Comparison of ENCODE assay signal across 20 cellular contexts in genomic region chr6:42394151-42394550, GRCh38. TPM values are rescaled to one million over a fixed set of nuclear protein-coding genes. Genes with fewer than 3 reads are reported as not detected.
DNase-seq lines count a peak whose midpoint lies in the region; ATAC-seq lines count a peak whose summit lies in the region.
"Had no signal": no experiment of that assay in that cellular context is flagged by ENCODE, and none has a peak within 500 bp of the region (broad histone marks: within the 10 kb centered on the region; RNA-seq: fewer than 3 reads in every experiment).

No MANE protein-coding gene starts in this region.

- intact Hi-C loops in posterior vena cava (cut with DNase I) = no loop called here

- no peak for ATAC-seq in T-helper 17 cell
- no peak for ATAC-seq in central memory CD8-positive, alpha-beta T cell (replicated peaks; ENCODE audit: extremely low read depth, poor library complexity, severe bottlenecking)
- ATAC-seq in HG02884 (IDR thresholded peaks at IDR 0.05; ENCODE audit: unreplicated experiment) = no peak
- ATAC-seq in HG03439 (IDR thresholded peaks at IDR 0.05; ENCODE audit: unreplicated experiment) = no peak
- ATAC-seq: gastrocnemius medialis; stimulated activated naive B cell treated with anti-CD40 and anti-IgM and Interleukin-4, amounts not matched to agents 10 μg/mL and 1 μg/mL and 100 μg/mL, for 72 hours had no signal

- H3K27ac Mint-ChIP-seq in T-helper 17 cell = peak overlapping the region; percentile 87
- peak overlapping the region; percentile 11 for H3K27ac Mint-ChIP-seq in central memory CD8-positive, alpha-beta T cell (ENCODE audit: low read depth)
- H3K27ac Mint-ChIP-seq: stimulated activated naive B cell treated with anti-CD40 and anti-IgM and Interleukin-4, amounts not matched to agents 10 μg/mL and 1 μg/mL and 100 μg/mL, for 72 hours; type B pancreatic cell had no signal

- H3K27me3 Mint-ChIP-seq in T-helper 17 cell = no peaks in the 10 kb centered on the region
- H3K27me3 Mint-ChIP-seq in central memory CD8-positive, alpha-beta T cell = no peaks in the 10 kb centered on the region
- H3K27me3 Mint-ChIP-seq: stimulated activated naive B cell treated with anti-CD40 and anti-IgM and Interleukin-4, amounts not matched to agents 10 μg/mL and 1 μg/mL and 100 μg/mL, for 72 hours; type B pancreatic cell had no signal

- H3K36me3 Mint-ChIP-seq in T-helper 17 cell (ENCODE audit: low read depth) = no peaks in the 10 kb centered on the region
- H3K36me3 Mint-ChIP-seq in central memory CD8-positive, alpha-beta T cell (ENCODE audit: insufficient read depth) = peaks cover 4% of the 10 kb centered on the region
- H3K36me3 Mint-ChIP-seq: stimulated activated naive B cell treated with anti-CD40 and anti-IgM and Interleukin-4, amounts not matched to agents 10 μg/mL and 1 μg/mL and 100 μg/mL, for 72 hours; type B pancreatic cell had no signal

- H3K9me3 Mint-ChIP-seq in central memory CD8-positive, alpha-beta T cell = no peaks in the 10 kb centered on the region
- H3K9me3 Mint-ChIP-seq: stimulated activated naive B cell treated with anti-CD40 and anti-IgM and Interleukin-4, amounts not matched to agents 10 μg/mL and 1 μg/mL and 100 μg/mL, for 72 hours; type B pancreatic cell had no signal

- peak; percentile 10 for DNase-seq in activated T-cell treated with anti-CD3 and anti-CD28 coated beads, Interleukin-2, amount 50 U/mL, for 1 hour
- DNase-seq in activated T-cell treated with anti-CD3 and anti-CD28 coated beads for 4 hours = no peak
- DNase-seq in T-helper 17 cell = no peak
- no peak for DNase-seq in central memory CD8-positive, alpha-beta T cell (ENCODE audit: low spot score in 2 of 2)
- DNase-seq in stimulated activated CD8-positive, alpha-beta memory T cell treated with anti-CD3 and anti-CD28 coated beads, Interleukin-4, amount 100 ng/mL, for 48 hours = peak; percentile 27
- DNase-seq in posterior vena cava (ENCODE audit: low spot score) = no peak
- DNase-seq: ACHN; dermis blood vessel endothelial cell; DND-41; gastrocnemius medialis; left cardiac atrium; midbrain; NCI-H526 treated with DMSO at 0.1 percent for 48 hours; retina; stimulated activated CD4-positive, alpha-beta T cell treated with anti-CD3 and anti-CD28 coated beads, Interleukin-12 subunit alpha, Interleukin-12 subunit beta, amount 100 ng/mL, for 4 hours; stimulated activated naive B cell treated with anti-CD40 and anti-IgM and Interleukin-4, amounts not matched to agents 10 μg/mL and 1 μg/mL and 100 μg/mL, for 72 hours had no signal

- no peaks in the 10 kb centered on the region for H3K9me3 ChIP-seq in T-helper 17 cell (ENCODE audit: control insufficient read depth, low read length, poor library complexity, severe bottlenecking)
- H3K9me3 ChIP-seq: breast epithelium, gastrocnemius medialis had no signal

- H3K4me3 Mint-ChIP-seq in T-helper 17 cell = no peak overlapping the region
- peak overlapping the region; percentile 40 for H3K4me3 Mint-ChIP-seq in central memory CD8-positive, alpha-beta T cell
- H3K4me3 Mint-ChIP-seq: stimulated activated naive B cell treated with anti-CD40 and anti-IgM and Interleukin-4, amounts not matched to agents 10 μg/mL and 1 μg/mL and 100 μg/mL, for 72 hours; type B pancreatic cell had no signal

- H3K4me1 Mint-ChIP-seq in T-helper 17 cell = peaks cover 68% of the 10 kb centered on the region
- peaks cover 89% of the 10 kb centered on the region for H3K4me1 Mint-ChIP-seq in central memory CD8-positive, alpha-beta T cell

RNA-seq across cellular contexts. Expression of gene TRERF1, which starts 57.6 kb away (rescaled TPM):
- 10 to 100 TPM; 28.6 to 31.2 TPM for total RNA-seq in T-helper 17 cell
- total RNA-seq in posterior vena cava = 1 to 10 TPM; 3.4 to 5.6 TPM

Comparison
In these comparisons a context has a peak if more than half of its experiments do, and no peak if none do; other contexts are left out.
1. DNase-seq: peak in activated T-cell treated with anti-CD3 and anti-CD28 coated beads, Interleukin-2, amount 50 U/mL, for 1 hour (single experiment) and stimulated activated CD8-positive, alpha-beta memory T cell treated with anti-CD3 and anti-CD28 coated beads, Interleukin-4, amount 100 ng/mL, for 48 hours (single experiment); none in activated T-cell treated with anti-CD3 and anti-CD28 coated beads for 4 hours (single experiment), T-helper 17 cell (0 of 3), central memory CD8-positive, alpha-beta T cell (0 of 2) and posterior vena cava (single experiment).
2. RNA of gene TRERF1, which starts 57.6 kb away (total RNA-seq): 28.6 to 31.2 TPM in T-helper 17 cell; 3.4 to 5.6 TPM in posterior vena cava; every median in the first group is over 4 times any median in the second.